Comparison of ENCODE assay signal across 1 cellular context in the genomic region with DNA sequence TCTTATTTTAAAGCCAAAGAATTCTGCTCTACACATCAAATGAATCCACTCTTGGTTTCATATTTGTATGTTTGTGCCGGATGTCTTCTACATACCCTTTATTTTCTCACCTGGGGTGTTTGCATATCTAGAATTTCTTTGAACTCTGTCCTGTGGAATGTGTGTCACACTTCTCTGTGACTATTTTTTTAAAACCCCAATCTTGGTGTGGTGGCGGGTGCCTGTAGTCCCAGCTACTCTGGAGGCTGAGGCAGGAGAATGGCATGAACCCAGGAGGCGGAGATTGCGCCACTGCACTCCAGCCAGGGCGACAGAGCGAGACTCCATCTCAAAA.
TF ChIP-seq lines count a peak whose summit lies in the region.

No MANE protein-coding gene starts in this region.

TF ChIP-seq in IMR-90, 13 proteins besides CTCF, POLR2A, EP300 and RAD21:
- no peak for TF ChIP-seq MXI1 (IDR thresholded peaks at IDR 0.05; ENCODE audit: borderline replicate concordance, low read depth, low read length)
- TF ChIP-seq CHD1 (IDR thresholded peaks at IDR 0.05; ENCODE audit: low read depth, low read length): no peak
